ENCODE assay signal across 11 cellular contexts in genomic region chr11:393219-394033, GRCh38. TPM values are rescaled to one million over a fixed set of nuclear protein-coding genes. Genes with fewer than 3 reads are reported as not detected.
DNase-seq lines count a peak whose midpoint lies in the region; ATAC-seq and TF ChIP-seq lines count a peak whose summit lies in the region.
"Had no signal": no experiment of that assay in that cellular context is flagged by ENCODE, and none has a peak within 500 bp of the region (broad histone marks: within the 10 kb centered on the region; RNA-seq: fewer than 3 reads in every experiment).

No MANE protein-coding gene starts in this region.

- H3K27ac Mint-ChIP-seq in activated naive CD4-positive, alpha-beta T cell treated with anti-CD3 and anti-CD28 coated beads, Interleukin-2, amount 50 U/mL, for 72 hours, result no peak overlapping the region

- TF ChIP-seq EP300 in transverse colon (IDR thresholded peaks at IDR 0.05; ENCODE audit: low read depth), result no peak

- 72% methylated on average over 14 of the region's 17 CpGs; no CpG with 5 or more reads in 1 of the 2 donors for WGBS in transverse colon (ENCODE audit: low coverage in 1 of 2), 2 donors

- peaks cover 12% of the 10 kb centered on the region for H3K4me1 ChIP-seq in RWPE2 (ENCODE audit: insufficient read depth, poor library complexity, severe bottlenecking)
- peaks cover 0 to 34% (median 12%) of the 10 kb centered on the region in 4 donors for H3K4me1 ChIP-seq in transverse colon
- peaks cover 0 to 35% (median 9%) of the 10 kb centered on the region in 4 donors for H3K4me1 ChIP-seq in tibial artery
- H3K4me1 ChIP-seq: psoas muscle had no signal

- TF ChIP-seq POLR2A in transverse colon (IDR thresholded peaks at IDR 0.05), result no peak

- DNase-seq in activated naive CD4-positive, alpha-beta T cell treated with Interleukin-2 at 50 U/mL for 16 hours, result peak; percentile 26
- no peak for DNase-seq in activated naive CD4-positive, alpha-beta T cell treated with anti-CD3 and anti-CD28 coated beads, Interleukin-2, amount 50 U/mL, for 72 hours (ENCODE audit: low spot score in 2 of 2)
- DNase-seq in RWPE2 (ENCODE audit: low spot score) (peak; percentile 94), fibroblast of the conjunctiva (ENCODE audit: low read depth) (peak; percentile 57), transverse colon (peak; percentile 68), NCI-H774 (lab: John Stamatoyannopoulos, UW) (no peak), NCI-H2196 (lab: John Stamatoyannopoulos, UW; ENCODE audit: unreplicated experiment) (no peak), tibial artery (no peak)
- DNase-seq: NCI-H1105, psoas muscle had no signal

- H3K27ac ChIP-seq in RWPE2 (ENCODE audit: poor library complexity, severe bottlenecking), result peak overlapping the region; percentile 91
- peak overlapping the region; percentile 86 to 93 (median 90) for H3K27ac ChIP-seq in transverse colon
- no peak overlapping the region for H3K27ac ChIP-seq in tibial artery
- H3K27ac ChIP-seq: psoas muscle had no signal

- no peak for TF ChIP-seq CTCF in RWPE2 (IDR thresholded peaks at IDR 0.05; ENCODE audit: poor library complexity, severe bottlenecking)
- no peak for TF ChIP-seq CTCF in transverse colon (IDR thresholded peaks at IDR 0.05)
- no peak for TF ChIP-seq CTCF in tibial artery (IDR thresholded peaks at IDR 0.05)

- H3K36me3 ChIP-seq in RWPE2 (ENCODE audit: low read depth) (peaks cover 21% of the 10 kb centered on the region), transverse colon (no peaks in the 10 kb centered on the region), tibial artery (peaks cover 0 to 9% (median 0%) of the 10 kb centered on the region in 3 donors)

- ATAC-seq in activated naive CD4-positive, alpha-beta T cell treated with anti-CD3 and anti-CD28 coated beads, Interleukin-2, amount 50 U/mL, for 72 hours, result no peak
- ATAC-seq in RWPE2 (ENCODE audit: low read depth), result peak; percentile 66

- H3K9me3 ChIP-seq in RWPE2 (ENCODE audit: severe bottlenecking) (no peaks in the 10 kb centered on the region), transverse colon (no peaks in the 10 kb centered on the region), tibial artery (no peaks in the 10 kb centered on the region)
- H3K9me3 ChIP-seq: psoas muscle had no signal

- intact Hi-C loops in transverse colon (cut with DNase I; ENCODE audit: low total_unique reads), result no loop called here
- intact Hi-C loops in tibial artery (cut with DNase I; ENCODE audit: low total_unique reads), result no loop called here

- H3K27me3 ChIP-seq in RWPE2 (ENCODE audit: insufficient read depth, poor library complexity, severe bottlenecking), result no peaks in the 10 kb centered on the region
- no peaks in the 10 kb centered on the region for H3K27me3 ChIP-seq in transverse colon
- H3K27me3 ChIP-seq in tibial artery, result peaks cover 0 to 59% of the 10 kb centered on the region in 2 donors

- in situ Hi-C loops in transverse colon (cut with MboI; ENCODE audit: low pct_ligation_motif_present in 1 of 4, low pct_unique_long_range_greater_than_20kb in 1 of 4, low sequenced_read_pairs in 3 of 4), result no loop called here

- H3K9me3 Mint-ChIP-seq in activated naive CD4-positive, alpha-beta T cell treated with anti-CD3 and anti-CD28 coated beads, Interleukin-2, amount 50 U/mL, for 72 hours, result no peaks in the 10 kb centered on the region

- no peaks in the 10 kb centered on the region for H3K36me3 Mint-ChIP-seq in activated naive CD4-positive, alpha-beta T cell treated with anti-CD3 and anti-CD28 coated beads, Interleukin-2, amount 50 U/mL, for 72 hours

- H3K4me3 ChIP-seq in RWPE2 (ENCODE audit: severe bottlenecking), result peak overlapping the region; percentile 90
- H3K4me3 ChIP-seq in transverse colon, result peak overlapping the region in 2 of 4 donors; percentile 60 to 65
- H3K4me3 ChIP-seq in tibial artery, result no peak overlapping the region
- H3K4me3 ChIP-seq: psoas muscle had no signal

RNA-seq across cellular contexts. Expression of gene PKP3, which starts 0.6 kb away (rescaled TPM):
- under 1 TPM in 1 of 2 donors, not detected in 1; 0.12 TPM for total RNA-seq in activated naive CD4-positive, alpha-beta T cell treated with anti-CD3 and anti-CD28 coated beads, Interleukin-2, amount 50 U/mL, for 72 hours
- 100 to 1,000 TPM; 159 to 359 (median 200) TPM for total RNA-seq in transverse colon

RNA-seq across cellular contexts. Expression of gene SIGIRR, which starts 21.4 kb away (rescaled TPM):
- 10 to 100 TPM; 63.8 to 80.8 TPM for total RNA-seq in activated naive CD4-positive, alpha-beta T cell treated with anti-CD3 and anti-CD28 coated beads, Interleukin-2, amount 50 U/mL, for 72 hours
- total RNA-seq in transverse colon, result 100 to 1,000 TPM; 107 to 344 (median 148) TPM

RNA-seq across cellular contexts. Expression of gene B4GALNT4, which starts 24.1 kb away (rescaled TPM):
- 10 to 100 TPM in 1 of 2 donors, 1 to 10 TPM in 1; 6.6 to 13.6 TPM for total RNA-seq in activated naive CD4-positive, alpha-beta T cell treated with anti-CD3 and anti-CD28 coated beads, Interleukin-2, amount 50 U/mL, for 72 hours
- total RNA-seq in transverse colon, result 1 to 10 TPM in 2 of 4 donors, under 1 TPM in 1, not detected in 1; 0.82 to 3.0 (median 1.3) TPM

RNA-seq across cellular contexts. Expression of gene ANO9, which starts 48.4 kb away (rescaled TPM):
- total RNA-seq in activated naive CD4-positive, alpha-beta T cell treated with anti-CD3 and anti-CD28 coated beads, Interleukin-2, amount 50 U/mL, for 72 hours, result 10 to 100 TPM; 61.2 to 69.3 TPM
- total RNA-seq in transverse colon, result 100 to 1,000 TPM; 117 to 490 (median 296) TPM
- total RNA-seq: temporal lobe had no signal

RNA-seq across cellular contexts. Expression of gene PTDSS2, which starts 56.7 kb away (rescaled TPM):
- 10 to 100 TPM; 23.6 to 23.8 TPM for total RNA-seq in activated naive CD4-positive, alpha-beta T cell treated with anti-CD3 and anti-CD28 coated beads, Interleukin-2, amount 50 U/mL, for 72 hours
- 100 to 1,000 TPM in 2 of 4 donors, 10 to 100 TPM in 2; 28.5 to 264 (median 76.0) TPM for total RNA-seq in transverse colon

Comparison
In these comparisons a context has a peak if more than half of its experiments do, and no peak if none do; other contexts are left out.
1. DNase-seq: peak in activated naive CD4-positive, alpha-beta T cell treated with Interleukin-2 at 50 U/mL for 16 hours (single experiment), RWPE2 (single experiment), fibroblast of the conjunctiva (single experiment) and transverse colon (single experiment); none in activated naive CD4-positive, alpha-beta T cell treated with anti-CD3 and anti-CD28 coated beads, Interleukin-2, amount 50 U/mL, for 72 hours (0 of 2), NCI-H774 (single experiment), NCI-H2196 (single experiment) and tibial artery (0 of 2).
2. H3K27ac ChIP-seq: peak in RWPE2 (single experiment) and transverse colon (4 of 4); none in tibial artery (0 of 2).
3. RNA of gene PKP3, which starts 0.6 kb away (total RNA-seq): 159 to 359 TPM in transverse colon; 0.12 TPM in activated naive CD4-positive, alpha-beta T cell treated with anti-CD3 and anti-CD28 coated beads, Interleukin-2, amount 50 U/mL, for 72 hours; every median in the first group is over 100 times any median in the second.